ENCODE assay signal across 16 cellular contexts in genomic region chr1:31503581-31503980, GRCh38.
"Had no signal": no experiment of that assay in that cellular context is flagged by ENCODE, and none has a peak within 500 bp of the region (broad histone marks: within the 10 kb centered on the region; RNA-seq: fewer than 3 reads in every experiment).

No MANE protein-coding gene starts in this region.

- H3K36me3 ChIP-seq: gastrocnemius medialis, transverse colon had no signal

- DNase-seq: activated CD4-positive, alpha-beta T cell treated with anti-CD3 and anti-CD28 coated beads, Interleukin-2, amount 50 U/mL, for 1 hour; activated naive CD4-positive, alpha-beta T cell treated with Interleukin-2 at 50 U/mL for 16 hours; activated T-cell treated with anti-CD3 and anti-CD28 coated beads for 4 hours; dermis blood vessel endothelial cell; effector memory CD8-positive, alpha-beta T cell; gastrocnemius medialis; kidney; left ventricle myocardium superior; naive thymus-derived CD8-positive, alpha-beta T cell; right cardiac atrium; stimulated activated CD4-positive, alpha-beta T cell treated with anti-CD3 and anti-CD28 coated beads, Interleukin-15, amount 100 ng/mL, for 24 hours; stimulated activated CD4-positive, alpha-beta T cell treated with anti-CD3 and anti-CD28 coated beads, Interleukin-4, amount 100 ng/mL, for 1 hour; stimulated activated naive CD4-positive, alpha-beta T cell; transverse colon had no signal

- H3K4me3 Mint-ChIP-seq: effector memory CD8-positive, alpha-beta T cell; memory B cell; naive thymus-derived CD8-positive, alpha-beta T cell had no signal

- H3K9me3 ChIP-seq: gastrocnemius medialis, transverse colon had no signal

- H3K27me3 ChIP-seq: gastrocnemius medialis, transverse colon had no signal

- H3K27ac ChIP-seq: gastrocnemius medialis, skin epidermis, transverse colon had no signal

- H3K9me3 Mint-ChIP-seq: effector memory CD8-positive, alpha-beta T cell; memory B cell; naive thymus-derived CD8-positive, alpha-beta T cell had no signal

- H3K4me3 ChIP-seq: gastrocnemius medialis, skin epidermis, transverse colon had no signal

- H3K36me3 Mint-ChIP-seq: memory B cell; naive thymus-derived CD8-positive, alpha-beta T cell had no signal

- H3K27ac Mint-ChIP-seq: effector memory CD8-positive, alpha-beta T cell; memory B cell had no signal

- H3K4me1 ChIP-seq: gastrocnemius medialis had no signal
